6 cellular contexts compared by ENCODE assay signal in genomic region chr11:62671272-62671603, GRCh38. TPM values are rescaled to one million over a fixed set of nuclear protein-coding genes. Genes with fewer than 3 reads are reported as not detected.
DNase-seq lines count a peak whose midpoint lies in the region; ATAC-seq and TF ChIP-seq lines count a peak whose summit lies in the region.

No MANE protein-coding gene starts in this region.

- DNase-seq in caudate nucleus (lab: John Stamatoyannopoulos, UW) (no peak), osteoblast (ENCODE audit: insufficient read length, low spot score, missing footprints) (peak; percentile 77), NCI-H345 (lab: John Stamatoyannopoulos, UW) (no peak)

- H3K27me3 ChIP-seq in BLaER1: no peaks in the 10 kb centered on the region
- H3K27me3 ChIP-seq in osteoblast (ENCODE audit: insufficient read depth, low read length): no peaks in the 10 kb centered on the region

- H4K20me1 ChIP-seq in BLaER1: peaks cover 31% of the 10 kb centered on the region
- H4K20me1 ChIP-seq in osteoblast (ENCODE audit: insufficient read depth, low read length): peaks cover 10% of the 10 kb centered on the region

- H3K4me1 ChIP-seq in BLaER1 (peaks cover 61% of the 10 kb centered on the region), osteoblast (ENCODE audit: insufficient read depth, low read length) (peaks cover 35% of the 10 kb centered on the region)

- H3K4me3 ChIP-seq in BLaER1: peak overlapping the region; percentile 87
- peak overlapping the region; percentile 91 for H3K4me3 ChIP-seq in osteoblast (ENCODE audit: insufficient read depth, low read length)

- H3K36me3 ChIP-seq in BLaER1 (peaks cover 61% of the 10 kb centered on the region), osteoblast (ENCODE audit: insufficient read depth, low read length) (peaks cover 39% of the 10 kb centered on the region)

- H3K79me2 ChIP-seq in osteoblast (ENCODE audit: insufficient read depth, low read length): peaks cover 53% of the 10 kb centered on the region

- H3K27ac ChIP-seq in BLaER1 (peak overlapping the region; percentile 86), caudate nucleus (ENCODE audit: low read depth, low read length) (peak overlapping the region; percentile 82), osteoblast (ENCODE audit: low read depth, low read length) (peak overlapping the region; percentile 87)

- H3K4me2 ChIP-seq in BLaER1 (peak overlapping the region; percentile 91), osteoblast (ENCODE audit: insufficient read depth, low read length) (peak overlapping the region; percentile 94)

- peak overlapping the region; percentile 95 for H3K9ac ChIP-seq in BLaER1

- peak overlapping the region; percentile 98 for H2AFZ ChIP-seq in osteoblast (ENCODE audit: low read length)

- no peaks in the 10 kb centered on the region for H3K9me3 ChIP-seq in BLaER1
- no peaks in the 10 kb centered on the region for H3K9me3 ChIP-seq in osteoblast (ENCODE audit: low read depth, low read length)

- ATAC-seq in HG03460 (IDR thresholded peaks at IDR 0.05; ENCODE audit: unreplicated experiment) (peak; percentile 4), GM18858 (IDR thresholded peaks at IDR 0.05; ENCODE audit: unreplicated experiment) (no peak)

- TF ChIP-seq CTCF in osteoblast (IDR thresholded peaks at IDR 0.05; ENCODE audit: extremely low read depth, low read depth, low read length): no peak

RNA-seq across cellular contexts. Expression of gene UQCC3, which starts 0.2 kb away (rescaled TPM):
- 4.4 and 5.8 TPM in 2 replicates for total RNA-seq in osteoblast

RNA-seq across cellular contexts. Expression of gene LBHD1, which starts 0.8 kb away (rescaled TPM):
- 7.6 and 8.0 TPM in 2 replicates for total RNA-seq in osteoblast

RNA-seq across cellular contexts. Expression of gene CSKMT, which starts 6.1 kb away (rescaled TPM):
- 6.2 and 11.2 TPM in 2 replicates for total RNA-seq in osteoblast

RNA-seq across cellular contexts. Expression of gene C11orf98, which starts 6.2 kb away (rescaled TPM):
- 13.3 and 17.4 TPM in 2 replicates for total RNA-seq in osteoblast

RNA-seq across cellular contexts. Expression of gene UBXN1, which starts 7.6 kb away (rescaled TPM):
- total RNA-seq in osteoblast: 98.1 and 107 TPM in 2 replicates
